16 cellular contexts compared by ENCODE assay signal in the genomic region with DNA sequence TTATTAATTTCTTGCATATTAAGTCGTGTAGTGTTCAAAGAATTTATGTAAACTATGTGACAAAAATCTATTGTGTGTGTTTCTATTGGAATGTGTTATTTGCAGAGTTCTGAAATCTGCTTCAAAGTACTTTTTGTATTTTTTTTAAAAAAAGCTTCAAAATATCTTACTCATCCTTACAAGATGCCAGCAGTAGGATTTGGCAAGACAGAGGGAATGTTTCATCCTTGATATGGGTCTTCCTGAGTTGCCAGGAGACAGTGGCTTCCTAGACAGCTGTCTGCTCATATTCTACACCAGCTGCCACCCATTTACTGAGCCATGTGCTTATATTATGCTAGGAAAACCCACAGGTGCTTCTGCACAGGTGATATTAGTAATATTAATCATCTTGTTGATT. TPM values are rescaled to one million over a fixed set of nuclear protein-coding genes. Genes with fewer than 3 reads are reported as not detected.
DNase-seq lines count a peak whose midpoint lies in the region; ATAC-seq and TF ChIP-seq lines count a peak whose summit lies in the region.
"Had no signal": no experiment of that assay in that cellular context is flagged by ENCODE, and none has a peak within 500 bp of the region (broad histone marks: within the 10 kb centered on the region; RNA-seq: fewer than 3 reads in every experiment).

No MANE protein-coding gene starts in this region.

- H3K27ac Mint-ChIP-seq in H9, result no peak overlapping the region
- H3K27ac Mint-ChIP-seq in activated CD4-positive, alpha-beta memory T cell treated with anti-CD3 and anti-CD28 coated beads for 36 hours, result no peak overlapping the region
- H3K27ac Mint-ChIP-seq: stimulated activated naive CD8-positive, alpha-beta T cell treated with anti-CD3 and anti-CD28 coated beads, Interleukin-15, amount 100 ng/mL, for 72 hours had no signal

- POLR2A ChIA-PET in activated CD4-positive, alpha-beta memory T cell treated with anti-CD3 and anti-CD28 coated beads for 36 hours (lab: Charles Lee), result no interaction called here

- no peak overlapping the region for H4K91ac ChIP-seq in H9 (ENCODE audit: insufficient read length, low read depth, low read length)

- ATAC-seq in SK-N-SH treated with all-trans-retinoic acid at 6 μM for 48 hours (peak; percentile 63; the same call in 2 of the 3 replicates), GM18909 (IDR thresholded peaks at IDR 0.05; ENCODE audit: poor library complexity, unreplicated experiment) (no peak)
- ATAC-seq: foreskin keratinocyte; Panc1; stimulated activated naive CD8-positive, alpha-beta T cell treated with anti-CD3 and anti-CD28 coated beads, Interleukin-15, amount 100 ng/mL, for 72 hours had no signal

- no peaks in the 10 kb centered on the region for H3K4me1 ChIP-seq in H9 (ENCODE audit: insufficient read depth, low read length)
- H3K4me1 ChIP-seq: BLaER1 treated with 17β-estradiol and CSF1 and Interleukin-3, amounts not matched to agents 10 nM and 100 nM; foreskin keratinocyte had no signal

- H2BK5ac ChIP-seq in H9 (ENCODE audit: insufficient read length, low read length), result no peak overlapping the region

- no peak for TF ChIP-seq CTCF in H9 (conservative IDR thresholded peaks at IDR 0.05)

- no peak overlapping the region for H3K27ac ChIP-seq in H9 (ENCODE audit: insufficient read length, low read depth, low read length)
- H3K27ac ChIP-seq: BLaER1 treated with 17β-estradiol and CSF1 and Interleukin-3, amounts not matched to agents 10 nM and 100 nM; foreskin keratinocyte had no signal

- H3K23ac ChIP-seq in H9 (ENCODE audit: insufficient read length, low read depth, low read length), result no peak overlapping the region

- no peak overlapping the region for H2BK12ac ChIP-seq in H9 (ENCODE audit: insufficient read length, low read depth, low read length)

- no peaks in the 10 kb centered on the region for H3K79me2 ChIP-seq in H9 (ENCODE audit: insufficient read depth, low read length)

- CTCF ChIA-PET in activated CD4-positive, alpha-beta memory T cell treated with anti-CD3 and anti-CD28 coated beads for 36 hours (lab: Charles Lee), result interaction anchor here (0.6 kb wide), 1 partner anchor 1123 kb away, joined by 3 read pairs; no protein-coding TSS in a partner anchor

- no peak overlapping the region for H3K14ac ChIP-seq in H9 (ENCODE audit: insufficient read depth, low read length)

- H3K4me1 Mint-ChIP-seq in H9, result no peaks in the 10 kb centered on the region
- H3K4me1 Mint-ChIP-seq in activated CD4-positive, alpha-beta memory T cell treated with anti-CD3 and anti-CD28 coated beads for 36 hours (ENCODE audit: low read depth), result no peaks in the 10 kb centered on the region
- H3K4me1 Mint-ChIP-seq: stimulated activated naive CD8-positive, alpha-beta T cell treated with anti-CD3 and anti-CD28 coated beads, Interleukin-15, amount 100 ng/mL, for 72 hours had no signal

- H2BK120ac ChIP-seq in H9 (ENCODE audit: low read depth, low read length, poor library complexity, severe bottlenecking), result no peak overlapping the region

- H3K4me3 Mint-ChIP-seq in H9, result no peak overlapping the region
- H3K4me3 Mint-ChIP-seq in activated CD4-positive, alpha-beta memory T cell treated with anti-CD3 and anti-CD28 coated beads for 36 hours, result no peak overlapping the region
- H3K4me3 Mint-ChIP-seq: stimulated activated naive CD8-positive, alpha-beta T cell treated with anti-CD3 and anti-CD28 coated beads, Interleukin-15, amount 100 ng/mL, for 72 hours had no signal

- no peak overlapping the region for H3T11ph ChIP-seq in H9 (ENCODE audit: low read length)

- no peak overlapping the region for H3K4me2 ChIP-seq in H9 (ENCODE audit: insufficient read depth, insufficient read length, low read length)
- H3K4me2 ChIP-seq: BLaER1 treated with 17β-estradiol and CSF1 and Interleukin-3, amounts not matched to agents 10 nM and 100 nM had no signal

- H2BK20ac ChIP-seq in H9 (ENCODE audit: low read depth, low read length, poor library complexity, severe bottlenecking), result no peak overlapping the region

- H4K8ac ChIP-seq in H9 (replicated peaks; ENCODE audit: insufficient read length, low read depth, low read length), result no peak overlapping the region

- DNase-seq in AG08395 (ENCODE audit: low spot score) (peak; percentile 77), GM04503 (ENCODE audit: low read depth) (peak; percentile 34), hepatic stellate cell (ENCODE audit: low spot score) (peak; percentile 16), H9 (no peak)
- DNase-seq in activated CD4-positive, alpha-beta memory T cell treated with anti-CD3 and anti-CD28 coated beads for 36 hours, result no peak
- DNase-seq in activated CD4-positive, CD25-positive, alpha-beta regulatory T cell (lab: John Stamatoyannopoulos, UW), result no peak
- DNase-seq: activated CD8-positive, alpha-beta memory T cell treated with anti-CD3 and anti-CD28 coated beads for 24 hours; activated effector memory CD4-positive, alpha-beta T cell treated with anti-CD3 and anti-CD28 coated beads, Interleukin-2, amount 50 U/mL, for 16 hours; foreskin keratinocyte; NCI-H446; stimulated activated naive CD8-positive, alpha-beta T cell treated with anti-CD3 and anti-CD28 coated beads, Interleukin-15, amount 100 ng/mL, for 72 hours had no signal

- no peak overlapping the region for H3K18ac ChIP-seq in H9 (ENCODE audit: insufficient read length, low read depth, low read length)

- H3K9me3 Mint-ChIP-seq in H9, result no peaks in the 10 kb centered on the region
- H3K9me3 Mint-ChIP-seq in activated CD4-positive, alpha-beta memory T cell treated with anti-CD3 and anti-CD28 coated beads for 36 hours, result no peaks in the 10 kb centered on the region
- H3K9me3 Mint-ChIP-seq: stimulated activated naive CD8-positive, alpha-beta T cell treated with anti-CD3 and anti-CD28 coated beads, Interleukin-15, amount 100 ng/mL, for 72 hours had no signal

- H4K20me1 ChIP-seq in H9 (ENCODE audit: control insufficient read depth, insufficient read depth, insufficient read length), result no peaks in the 10 kb centered on the region
- H4K20me1 ChIP-seq: BLaER1 treated with 17β-estradiol and CSF1 and Interleukin-3, amounts not matched to agents 10 nM and 100 nM had no signal

- no peaks in the 10 kb centered on the region; the same call in none of the 2 replicates for H3K27me3 Mint-ChIP-seq in H9 (ENCODE audit: low read depth)
- H3K27me3 Mint-ChIP-seq in activated CD4-positive, alpha-beta memory T cell treated with anti-CD3 and anti-CD28 coated beads for 36 hours, result no peaks in the 10 kb centered on the region
- H3K27me3 Mint-ChIP-seq: stimulated activated naive CD8-positive, alpha-beta T cell treated with anti-CD3 and anti-CD28 coated beads, Interleukin-15, amount 100 ng/mL, for 72 hours had no signal

- no peaks in the 10 kb centered on the region for H3K79me1 ChIP-seq in H9 (ENCODE audit: insufficient read depth, low read depth, low read length, poor library complexity, severe bottlenecking)

- H3K36me3 Mint-ChIP-seq in H9 (ENCODE audit: insufficient read depth in 1 of 3, low read depth in 3 of 3), result no peaks in the 10 kb centered on the region
- H3K36me3 Mint-ChIP-seq in activated CD4-positive, alpha-beta memory T cell treated with anti-CD3 and anti-CD28 coated beads for 36 hours, result no peaks in the 10 kb centered on the region

- H2BK15ac ChIP-seq in H9 (ENCODE audit: low read depth, low read length), result no peak overlapping the region

- no CpG with 5 or more reads among the region's 1 CpG for WGBS in H9 (ENCODE audit: extremely low coverage, insufficient read length, low lambda C conversion rate)

- no peak overlapping the region for H3K56ac ChIP-seq in H9 (ENCODE audit: insufficient read length, low read depth, low read length)

- H3K4ac ChIP-seq in H9 (ENCODE audit: low read depth, low read length), result no peak overlapping the region

- no peak overlapping the region for H2AK5ac ChIP-seq in H9 (ENCODE audit: insufficient read length, low read length)

- H3K9me3 ChIP-seq in H9 (ENCODE audit: control insufficient read depth, low read depth, low read length), result no peaks in the 10 kb centered on the region

- intact Hi-C loops in activated CD4-positive, alpha-beta memory T cell treated with anti-CD3 and anti-CD28 coated beads for 36 hours (cut with micrococcal nuclease), result no loop called here

- H4K5ac ChIP-seq in H9 (ENCODE audit: insufficient read length, low read depth, low read length), result no peak overlapping the region

- no peaks in the 10 kb centered on the region for H3K23me2 ChIP-seq in H9 (ENCODE audit: insufficient read length, low read depth, low read length, poor library complexity, severe bottlenecking)

- no peak overlapping the region for H2AFZ ChIP-seq in H9 (ENCODE audit: low read length)

- no peaks in the 10 kb centered on the region for H3K27me3 ChIP-seq in H9 (ENCODE audit: insufficient read depth, low read length)
- H3K27me3 ChIP-seq: BLaER1 treated with 17β-estradiol and CSF1 and Interleukin-3, amounts not matched to agents 10 nM and 100 nM had no signal

- H3K9ac ChIP-seq in H9 (ENCODE audit: extremely low read depth, insufficient read length, low read length), result no peak overlapping the region
- H3K9ac ChIP-seq: BLaER1 treated with 17β-estradiol and CSF1 and Interleukin-3, amounts not matched to agents 10 nM and 100 nM had no signal

TF ChIP-seq in SK-N-SH treated with all-trans-retinoic acid at 6 μM for 48 hours, 23 proteins besides CTCF, POLR2A, EP300 and RAD21:
- TF ChIP-seq SNAI2 (CRISPR knock-in tag; IDR thresholded peaks at IDR 0.05), result 0 out of 2 replicates have a peak, but pooled peaks have one; percentile 15
- TF ChIP-seq, protein P1, sequence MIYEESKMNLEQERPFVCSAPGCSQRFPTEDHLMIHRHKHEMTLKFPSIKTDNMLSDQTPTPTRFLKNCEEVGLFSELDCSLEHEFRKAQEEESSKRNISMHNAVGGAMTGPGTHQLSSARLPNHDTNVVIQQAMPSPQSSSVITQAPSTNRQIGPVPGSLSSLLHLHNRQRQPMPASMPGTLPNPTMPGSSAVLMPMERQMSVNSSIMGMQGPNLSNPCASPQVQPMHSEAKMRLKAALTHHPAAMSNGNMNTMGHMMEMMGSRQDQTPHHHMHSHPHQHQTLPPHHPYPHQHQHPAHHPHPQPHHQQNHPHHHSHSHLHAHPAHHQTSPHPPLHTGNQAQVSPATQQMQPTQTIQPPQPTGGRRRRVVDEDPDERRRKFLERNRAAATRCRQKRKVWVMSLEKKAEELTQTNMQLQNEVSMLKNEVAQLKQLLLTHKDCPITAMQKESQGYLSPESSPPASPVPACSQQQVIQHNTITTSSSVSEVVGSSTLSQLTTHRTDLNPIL (CRISPR knock-in tag; IDR thresholded peaks at IDR 0.05; ENCODE audit: low read depth), result no peak
- TF ChIP-seq ISL1 (CRISPR knock-in tag; IDR thresholded peaks at IDR 0.05), result no peak
- TF ChIP-seq ZFP3 (CRISPR knock-in tag; IDR thresholded peaks at IDR 0.05), result no peak

RNA-seq across cellular contexts. Expression of a gene that starts 36.4 kb away (rescaled TPM):
- total RNA-seq in H9 (2021), result not detected in 2 replicates
- total RNA-seq in activated CD4-positive, alpha-beta memory T cell treated with anti-CD3 and anti-CD28 coated beads for 36 hours, result under 1 TPM; 0.24 to 0.48 TPM
- total RNA-seq: mesenteric fat pad had no signal

RNA-seq across cellular contexts. Expression of a gene that starts 47.8 kb away (rescaled TPM):
- total RNA-seq in H9 (2021), result 11.8 and 14.6 TPM in 2 replicates
- total RNA-seq in activated CD4-positive, alpha-beta memory T cell treated with anti-CD3 and anti-CD28 coated beads for 36 hours, result 10 to 100 TPM; 32.0 to 33.1 TPM

Comparison
In these comparisons a context has a peak if more than half of its experiments do, and no peak if none do; other contexts are left out.
1. DNase-seq: peak in AG08395 (single experiment), GM04503 (single experiment) and hepatic stellate cell (single experiment); none in H9 (single experiment), activated CD4-positive, alpha-beta memory T cell treated with anti-CD3 and anti-CD28 coated beads for 36 hours (single experiment) and activated CD4-positive, CD25-positive, alpha-beta regulatory T cell (0 of 4).